In the genomic region with DNA sequence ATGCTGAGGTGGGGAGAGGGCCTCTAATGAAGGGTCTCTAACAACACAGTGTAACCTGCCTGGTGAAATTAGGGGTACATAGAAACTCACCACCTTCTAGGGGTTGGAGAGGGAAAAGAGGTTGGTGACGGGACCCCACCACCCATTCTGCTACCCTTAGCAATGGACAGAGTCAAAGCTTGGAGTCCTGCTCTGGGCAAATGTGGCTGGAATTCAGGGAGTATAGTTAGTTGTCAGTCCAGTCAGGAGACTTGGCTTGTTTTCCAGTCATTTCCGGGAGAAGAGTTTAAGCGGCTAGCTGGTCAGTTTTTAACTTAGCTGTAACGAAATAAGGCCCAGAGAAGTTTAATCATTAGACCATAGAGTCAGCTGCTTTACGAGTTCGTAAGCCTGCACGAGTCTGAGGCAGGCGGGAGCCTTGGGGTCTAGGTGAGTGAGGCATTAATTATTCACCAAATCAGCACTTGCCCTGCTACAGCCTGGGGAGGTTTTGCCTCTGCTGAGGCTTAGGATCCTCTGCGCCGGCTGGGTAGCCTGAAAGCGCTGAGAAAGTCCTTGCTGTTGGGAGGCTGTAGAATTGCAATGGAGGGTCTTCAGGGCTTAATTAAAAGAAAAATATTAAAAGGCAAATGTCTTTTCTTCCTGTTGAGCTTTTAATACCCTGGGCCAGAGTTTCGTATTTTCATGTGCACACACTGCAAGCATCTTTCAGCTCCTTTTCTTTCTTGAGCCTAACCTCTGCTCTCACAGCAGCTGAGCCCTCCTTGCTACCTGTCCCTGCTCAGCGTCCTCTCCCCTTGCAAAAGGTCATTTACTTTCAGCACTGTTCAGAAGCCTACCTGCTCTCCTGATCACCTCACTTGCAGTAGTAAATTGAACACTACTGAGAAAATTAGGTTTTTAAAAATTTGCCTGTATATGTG, we compare ENCODE assay signal across 7 cellular contexts. TPM values are rescaled to one million over a fixed set of nuclear protein-coding genes. Genes with fewer than 3 reads are reported as not detected.
A peak's percentile ranks its signal among the peaks of the same experiment; 100 is the strongest.
DNase-seq lines count a peak whose midpoint lies in the region; ATAC-seq lines count a peak whose summit lies in the region.

No MANE protein-coding gene starts in this region.

- peaks cover 68% of the 10 kb centered on the region for H3K27me3 ChIP-seq in iPS-15b (ENCODE audit: control insufficient read depth, insufficient read depth, low read length)

- H3K4me1 Mint-ChIP-seq in stimulated activated naive CD8-positive, alpha-beta T cell treated with anti-CD3 and anti-CD28 coated beads, Interleukin-15, Interleukin-2, amounts not matched to agents 100 ng/mL and 50 ng/mL, for 24 hours (ENCODE audit: low read depth): peaks cover 19% of the 10 kb centered on the region

- H3K9me3 ChIP-seq in iPS-15b (ENCODE audit: control insufficient read depth, insufficient read depth, low read length): no peaks in the 10 kb centered on the region

- H3K27ac Mint-ChIP-seq in stimulated activated naive CD8-positive, alpha-beta T cell treated with anti-CD3 and anti-CD28 coated beads, Interleukin-15, Interleukin-2, amounts not matched to agents 100 ng/mL and 50 ng/mL, for 24 hours: no peak overlapping the region

- peak overlapping the region; percentile 76 for H3K4me3 ChIP-seq in iPS-15b (ENCODE audit: low read depth, low read length)

- no peaks in the 10 kb centered on the region for H3K36me3 ChIP-seq in iPS-15b (ENCODE audit: control insufficient read depth, insufficient read depth, low read length)

- H3K27me3 Mint-ChIP-seq in stimulated activated naive CD8-positive, alpha-beta T cell treated with anti-CD3 and anti-CD28 coated beads, Interleukin-15, Interleukin-2, amounts not matched to agents 100 ng/mL and 50 ng/mL, for 24 hours: peaks cover 78% of the 10 kb centered on the region

- no peaks in the 10 kb centered on the region for H3K36me3 Mint-ChIP-seq in stimulated activated naive CD8-positive, alpha-beta T cell treated with anti-CD3 and anti-CD28 coated beads, Interleukin-15, Interleukin-2, amounts not matched to agents 100 ng/mL and 50 ng/mL, for 24 hours (ENCODE audit: low read depth)

- peaks cover 10% of the 10 kb centered on the region for H3K4me1 ChIP-seq in iPS-15b (ENCODE audit: control insufficient read depth, insufficient read depth, low read length)

- H3K9ac ChIP-seq in iPS-15b (ENCODE audit: low read depth, low read length): no peak overlapping the region

- DNase-seq in RPMI7951 (ENCODE audit: low read depth): peak; percentile 71
- DNase-seq in HPDE6-E6E7 (ENCODE audit: extremely low spot score): no peak
- DNase-seq in midbrain (lab: John Stamatoyannopoulos, UW): no peak

- no peaks in the 10 kb centered on the region for H3K9me3 Mint-ChIP-seq in stimulated activated naive CD8-positive, alpha-beta T cell treated with anti-CD3 and anti-CD28 coated beads, Interleukin-15, Interleukin-2, amounts not matched to agents 100 ng/mL and 50 ng/mL, for 24 hours

- ATAC-seq in GM21447 (IDR thresholded peaks at IDR 0.05; ENCODE audit: unreplicated experiment) (peak; percentile 59), esophagus mucosa (no peak)

- peak overlapping the region; percentile 55 for H3K4me3 Mint-ChIP-seq in stimulated activated naive CD8-positive, alpha-beta T cell treated with anti-CD3 and anti-CD28 coated beads, Interleukin-15, Interleukin-2, amounts not matched to agents 100 ng/mL and 50 ng/mL, for 24 hours

RNA-seq across cellular contexts. Expression of gene LAMB1, which starts 1.5 kb away (rescaled TPM):
- total RNA-seq in RPMI7951 (2014; rRNA removed; shearing (Covaris generic)): 147 and 157 TPM in 2 replicates
- 35.0 TPM for total RNA-seq in esophagus mucosa
